16 cellular contexts compared by ENCODE assay signal in the genomic region with DNA sequence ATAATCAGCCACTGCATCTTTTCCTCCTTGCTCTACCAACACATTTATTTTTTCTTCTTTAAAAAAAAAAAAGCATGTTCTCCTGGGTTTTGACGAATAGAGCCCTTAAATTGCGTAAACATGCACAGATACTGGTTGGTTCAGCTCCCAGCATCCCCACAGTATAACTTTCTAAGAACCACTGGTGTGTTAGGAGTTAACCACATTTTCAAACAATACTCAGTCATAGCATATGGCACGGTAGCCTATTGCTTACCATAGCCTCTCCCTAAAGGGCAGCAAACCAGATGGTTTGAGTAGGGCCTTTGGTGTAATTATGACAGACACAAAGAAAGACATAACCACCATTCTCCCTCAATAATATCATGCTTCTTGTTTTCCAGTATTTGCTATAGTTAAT.
DNase-seq lines count a peak whose midpoint lies in the region; ATAC-seq and TF ChIP-seq lines count a peak whose summit lies in the region.
"Had no signal": no experiment of that assay in that cellular context is flagged by ENCODE, and none has a peak within 500 bp of the region (broad histone marks: within the 10 kb centered on the region; RNA-seq: fewer than 3 reads in every experiment).

No MANE protein-coding gene starts in this region.

- no peak overlapping the region for H3K18ac ChIP-seq in mesendoderm (ENCODE audit: low read length)

- H3K56ac ChIP-seq in mesendoderm (ENCODE audit: low read length), result no peak overlapping the region

- H2BK120ac ChIP-seq in mesendoderm (ENCODE audit: low read depth, low read length), result no peak overlapping the region

- no peak overlapping the region for H4K8ac ChIP-seq in mesendoderm (ENCODE audit: low read depth, low read length)

- H3K9me3 ChIP-seq in thyroid gland, result no peaks in the 10 kb centered on the region
- H3K9me3 ChIP-seq: gastrocnemius medialis, spleen had no signal

- H3K4me2 ChIP-seq in mesendoderm (ENCODE audit: low read length), result no peak overlapping the region

- H3K27me3 ChIP-seq in mesendoderm (ENCODE audit: insufficient read depth, low read length, poor library complexity) (no peaks in the 10 kb centered on the region), thyroid gland (no peaks in the 10 kb centered on the region)
- H3K27me3 ChIP-seq: gastrocnemius medialis, spleen had no signal

- no peak overlapping the region for H2BK15ac ChIP-seq in mesendoderm (replicated peaks; ENCODE audit: low read depth)

- H3K4ac ChIP-seq in mesendoderm (ENCODE audit: low read depth, low read length), result no peak overlapping the region

- H4K5ac ChIP-seq in mesendoderm (ENCODE audit: low read length), result no peak overlapping the region

- no peak for TF ChIP-seq POLR2A in thyroid gland (IDR thresholded peaks at IDR 0.05)

- no peak for TF ChIP-seq CTCF in thyroid gland (IDR thresholded peaks at IDR 0.05)

- no peak overlapping the region for H2AK5ac ChIP-seq in mesendoderm (ENCODE audit: low read length)

- H3K79me2 ChIP-seq in mesendoderm (ENCODE audit: control insufficient read depth, insufficient read depth, low read length), result no peaks in the 10 kb centered on the region

- H3K4me1 ChIP-seq in mesendoderm (ENCODE audit: control insufficient read depth, low read depth, low read length) (peaks cover 20% of the 10 kb centered on the region), thyroid gland (no peaks in the 10 kb centered on the region)

- no peak overlapping the region for H3K23ac ChIP-seq in mesendoderm (ENCODE audit: low read length)

- intact Hi-C loops in posterior cingulate gyrus (cut with DNase I) (no loop called here), thyroid gland (cut with DNase I) (no loop called here)

- no peak overlapping the region for H3K9ac ChIP-seq in mesendoderm (ENCODE audit: low read length)

- no peak overlapping the region for H2BK5ac ChIP-seq in mesendoderm (ENCODE audit: low read length)

- no peak overlapping the region for H3K4me3 ChIP-seq in mesendoderm (ENCODE audit: low read length)
- H3K4me3 ChIP-seq in thyroid gland (replicated peaks in 1 of 3), result no peak overlapping the region
- H3K4me3 ChIP-seq: gastrocnemius medialis, spleen had no signal

- no peak for ATAC-seq in GM21515 (IDR thresholded peaks at IDR 0.05; ENCODE audit: unreplicated experiment)

- H3K27ac ChIP-seq in mesendoderm (ENCODE audit: low read depth, low read length) (peak overlapping the region; percentile 39), thyroid gland (no peak overlapping the region)
- H3K27ac ChIP-seq: gastrocnemius medialis, spleen had no signal

- peaks cover 2% of the 10 kb centered on the region for H3K36me3 ChIP-seq in mesendoderm (ENCODE audit: control insufficient read depth, insufficient read depth, low read length)
- H3K36me3 ChIP-seq in thyroid gland, result peaks cover 5 to 9% of the 10 kb centered on the region in 2 donors

- in situ Hi-C loops in G401 (cut with HindIII; ENCODE audit: low sequenced_read_pairs), result no loop called here

- peaks cover 6% of the 10 kb centered on the region for H3K79me1 ChIP-seq in mesendoderm (ENCODE audit: low read length)

- no CpG with 5 or more reads among the region's 3 CpGs for WGBS in mesendoderm (ENCODE audit: extremely low coverage, insufficient coverage, low lambda C conversion rate)
- 83 to 85% methylated on average over 3 of the region's 3 CpGs for WGBS in thyroid gland, 2 donors

- DNase-seq in G401 (ENCODE audit: low spot score) (peak; percentile 64), NCI-H2171 (lab: John Stamatoyannopoulos, UW) (peak; percentile 71), cerebellar cortex (ENCODE audit: low spot score) (peak; percentile 62), mesendoderm (no peak), posterior cingulate gyrus (no peak), thyroid gland (no peak)
- no peak for DNase-seq in stimulated activated CD4-positive, alpha-beta T cell treated with anti-CD3 and anti-CD28 coated beads, Interleukin-1b, Interleukin-23, amount 100 ng/mL, for 48 hours
- DNase-seq: activated T-cell treated with anti-CD3 and anti-CD28 coated beads, Interleukin-2, amount 50 U/mL, for 48 hours; AML-193; amniotic stem cell; GOT3; NCI-H1417 treated with DMSO at 0.1 percent for 48 hours; NCI-H748 treated with DMSO at 0.1 percent for 48 hours; spleen had no signal

Comparison
In these comparisons a context has a peak if more than half of its experiments do, and no peak if none do; other contexts are left out.
1. DNase-seq: peak in G401 (single experiment), NCI-H2171 (single experiment) and cerebellar cortex (single experiment); none in mesendoderm (single experiment), stimulated activated CD4-positive, alpha-beta T cell treated with anti-CD3 and anti-CD28 coated beads, Interleukin-1b, Interleukin-23, amount 100 ng/mL, for 48 hours (single experiment), posterior cingulate gyrus (0 of 10) and thyroid gland (0 of 2).